Comparison of ENCODE assay signal across 34 cellular contexts in genomic region chr7:18864967-18865366, GRCh38.
"Had no signal": no experiment of that assay in that cellular context is flagged by ENCODE, and none has a peak within 500 bp of the region (broad histone marks: within the 10 kb centered on the region; RNA-seq: fewer than 3 reads in every experiment).

No MANE protein-coding gene starts in this region.

- H3K27me3 ChIP-seq: ascending aorta, body of pancreas, breast epithelium, MG63, SJCRH30 had no signal

- H3K4me1 ChIP-seq: body of pancreas, breast epithelium had no signal

- DNase-seq: activated CD4-positive, alpha-beta memory T cell treated with anti-CD3 and anti-CD28 coated beads, Interleukin-2, amount 10 ng/mL, durations not matched to agents 7 days and 5 days; activated CD4-positive, alpha-beta T cell treated with anti-CD3 and anti-CD28 coated beads for 36 hours; activated CD4-positive, alpha-beta T cell treated with anti-CD3 and anti-CD28 coated beads, Interleukin-2, amount 50 U/mL, for 1 hour; activated CD8-positive, alpha-beta memory T cell treated with anti-CD3 and anti-CD28 coated beads for 24 hours; activated CD8-positive, alpha-beta memory T cell treated with anti-CD3 and anti-CD28 coated beads, Interleukin-2, amount 10 ng/mL, durations not matched to agents 7 days and 5 days; activated CD8-positive, alpha-beta memory T cell treated with anti-CD3 and anti-CD28 coated beads, Interleukin-2, amount 50 U/mL, for 48 hours; activated effector memory CD4-positive, alpha-beta T cell treated with anti-CD3 and anti-CD28 coated beads, Interleukin-2, amount 50 U/mL, for 16 hours; activated naive CD4-positive, alpha-beta T cell; activated naive CD8-positive, alpha-beta T cell treated with anti-CD3 and anti-CD28 coated beads, Interleukin-2, amount 10 ng/mL, durations not matched to agents 7 days and 5 days; activated T-cell treated with anti-CD3 and anti-CD28 coated beads, Interleukin-2, amount 50 U/mL, for 48 hours; amygdala; body of pancreas; Karpas-422; KBM-7; MG63; NCI-H1092; NCI-H1417 treated with DMSO at 0.1 percent for 48 hours; NCI-H1930; NCI-H2081 treated with DMSO at 0.1 percent for 48 hours; NCI-H226; NCI-H446 treated with DMSO at 0.1 percent for 48 hours; NCI-H524; SHP77; SJCRH30 had no signal

- H3K4me3 ChIP-seq: ascending aorta, body of pancreas, breast epithelium, MG63, SJCRH30, SK-N-MC had no signal

- H3K27me3 Mint-ChIP-seq: activated CD4-positive, alpha-beta memory T cell treated with anti-CD3 and anti-CD28 coated beads, Interleukin-2, amount 10 ng/mL, durations not matched to agents 7 days and 5 days; activated CD4-positive, alpha-beta T cell treated with anti-CD3 and anti-CD28 coated beads for 36 hours; activated CD8-positive, alpha-beta memory T cell treated with anti-CD3 and anti-CD28 coated beads, Interleukin-2, amount 10 ng/mL, durations not matched to agents 7 days and 5 days; activated naive CD4-positive, alpha-beta T cell treated with anti-CD3 and anti-CD28 coated beads, Interleukin-2, amount 50 U/mL, for 24 hours; activated naive CD8-positive, alpha-beta T cell treated with anti-CD3 and anti-CD28 coated beads, Interleukin-2, amount 10 ng/mL, durations not matched to agents 7 days and 5 days; activated T-helper 17 cell treated with anti-CD3 and anti-CD28 coated beads, Interleukin-2, amount 50 U/mL, for 72 hours; IgD-negative memory B cell had no signal

- H3K27ac Mint-ChIP-seq: activated CD4-positive, alpha-beta memory T cell treated with anti-CD3 and anti-CD28 coated beads, Interleukin-2, amount 10 ng/mL, durations not matched to agents 7 days and 5 days; activated CD4-positive, alpha-beta T cell treated with anti-CD3 and anti-CD28 coated beads for 36 hours; activated CD8-positive, alpha-beta memory T cell treated with anti-CD3 and anti-CD28 coated beads, Interleukin-2, amount 10 ng/mL, durations not matched to agents 7 days and 5 days; activated naive CD4-positive, alpha-beta T cell treated with anti-CD3 and anti-CD28 coated beads, Interleukin-2, amount 50 U/mL, for 24 hours; activated naive CD8-positive, alpha-beta T cell treated with anti-CD3 and anti-CD28 coated beads, Interleukin-2, amount 10 ng/mL, durations not matched to agents 7 days and 5 days; activated T-helper 17 cell treated with anti-CD3 and anti-CD28 coated beads, Interleukin-2, amount 50 U/mL, for 72 hours; IgD-negative memory B cell; T-helper 1 cell treated with Interleukin-12 subunit alpha and Interleukin-12 subunit beta and Interleukin-4 antibody, amounts not matched to agents 30 μg/mL and 1 μg/mL, for 36 hours; T-helper 2 cell treated with Interferon-gamma antibody and Interleukin-4, amounts not matched to agents 5 μg/mL and 100 μg/mL, for 36 hours had no signal

- H3K9me3 ChIP-seq: ascending aorta, body of pancreas, breast epithelium, MG63, SJCRH30 had no signal

- H3K27ac ChIP-seq: ascending aorta, body of pancreas, SJCRH30, SK-N-MC had no signal

- ATAC-seq: activated CD4-positive, alpha-beta T cell treated with anti-CD3 and anti-CD28 coated beads for 36 hours; activated CD4-positive, CD25-positive, alpha-beta regulatory T cell treated with anti-CD3 and anti-CD28 coated beads, Interleukin-2, amount 50 U/mL, for 24 hours; activated CD8-positive, alpha-beta memory T cell treated with anti-CD3 and anti-CD28 coated beads, Interleukin-2, amount 10 ng/mL, durations not matched to agents 7 days and 5 days; activated T-helper 17 cell treated with anti-CD3 and anti-CD28 coated beads, Interleukin-2, amount 50 U/mL, for 72 hours; body of pancreas; Panc1 had no signal

- H3K4me1 Mint-ChIP-seq: activated CD4-positive, alpha-beta memory T cell treated with anti-CD3 and anti-CD28 coated beads, Interleukin-2, amount 10 ng/mL, durations not matched to agents 7 days and 5 days; activated CD8-positive, alpha-beta memory T cell treated with anti-CD3 and anti-CD28 coated beads, Interleukin-2, amount 10 ng/mL, durations not matched to agents 7 days and 5 days; activated naive CD4-positive, alpha-beta T cell treated with anti-CD3 and anti-CD28 coated beads, Interleukin-2, amount 50 U/mL, for 24 hours; activated naive CD8-positive, alpha-beta T cell treated with anti-CD3 and anti-CD28 coated beads, Interleukin-2, amount 10 ng/mL, durations not matched to agents 7 days and 5 days; activated T-helper 17 cell treated with anti-CD3 and anti-CD28 coated beads, Interleukin-2, amount 50 U/mL, for 72 hours; IgD-negative memory B cell had no signal

- H3K36me3 ChIP-seq: ascending aorta, breast epithelium, MG63, SJCRH30 had no signal

- H3K4me3 Mint-ChIP-seq: activated CD4-positive, alpha-beta memory T cell treated with anti-CD3 and anti-CD28 coated beads, Interleukin-2, amount 10 ng/mL, durations not matched to agents 7 days and 5 days; activated CD4-positive, alpha-beta T cell treated with anti-CD3 and anti-CD28 coated beads for 36 hours; activated CD8-positive, alpha-beta memory T cell treated with anti-CD3 and anti-CD28 coated beads, Interleukin-2, amount 10 ng/mL, durations not matched to agents 7 days and 5 days; activated naive CD4-positive, alpha-beta T cell treated with anti-CD3 and anti-CD28 coated beads, Interleukin-2, amount 50 U/mL, for 24 hours; activated naive CD8-positive, alpha-beta T cell treated with anti-CD3 and anti-CD28 coated beads, Interleukin-2, amount 10 ng/mL, durations not matched to agents 7 days and 5 days; activated T-helper 17 cell treated with anti-CD3 and anti-CD28 coated beads, Interleukin-2, amount 50 U/mL, for 72 hours; IgD-negative memory B cell; T-helper 1 cell treated with Interleukin-12 subunit alpha and Interleukin-12 subunit beta and Interleukin-4 antibody, amounts not matched to agents 30 μg/mL and 1 μg/mL, for 36 hours; T-helper 2 cell treated with Interferon-gamma antibody and Interleukin-4, amounts not matched to agents 5 μg/mL and 100 μg/mL, for 36 hours had no signal

- H3K36me3 Mint-ChIP-seq: activated CD8-positive, alpha-beta memory T cell treated with anti-CD3 and anti-CD28 coated beads, Interleukin-2, amount 10 ng/mL, durations not matched to agents 7 days and 5 days; activated naive CD4-positive, alpha-beta T cell treated with anti-CD3 and anti-CD28 coated beads, Interleukin-2, amount 50 U/mL, for 24 hours; activated naive CD8-positive, alpha-beta T cell treated with anti-CD3 and anti-CD28 coated beads, Interleukin-2, amount 10 ng/mL, durations not matched to agents 7 days and 5 days; IgD-negative memory B cell had no signal
